10 cellular contexts compared by ENCODE assay signal in the genomic region with DNA sequence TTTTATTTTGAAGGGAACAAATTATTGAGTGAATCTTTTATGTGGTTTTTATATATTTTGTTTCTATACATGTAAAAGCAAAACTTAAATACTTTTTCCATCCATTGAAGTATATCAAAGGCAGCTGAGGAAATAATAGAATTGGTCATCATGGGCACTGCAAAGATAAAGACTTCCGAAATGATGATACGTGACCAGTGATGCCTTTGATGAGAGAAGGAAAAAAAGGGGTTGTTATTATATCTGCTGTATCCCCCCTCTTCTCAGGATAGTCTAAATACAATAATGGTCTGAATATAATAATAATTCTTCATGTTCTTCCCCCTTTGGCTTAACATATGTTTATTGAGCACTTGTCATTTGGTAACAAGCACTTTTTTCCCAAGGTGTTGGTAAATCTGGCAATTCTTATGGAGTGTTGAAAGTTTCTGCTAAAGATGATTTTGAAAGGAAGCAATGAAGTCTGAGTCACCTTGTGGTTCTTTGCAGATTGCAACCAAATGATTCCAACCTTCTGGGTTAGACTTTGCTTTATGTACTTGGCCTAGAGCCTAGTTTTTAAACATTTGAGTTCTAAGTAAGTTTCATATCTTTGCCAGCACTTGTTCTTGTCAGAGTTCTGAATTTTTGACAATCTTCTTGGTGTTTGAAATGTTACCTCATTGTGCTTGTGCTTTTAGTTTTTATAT.
DNase-seq lines count a peak whose midpoint lies in the region; ATAC-seq and TF ChIP-seq lines count a peak whose summit lies in the region.
"Had no signal": no experiment of that assay in that cellular context is flagged by ENCODE, and none has a peak within 500 bp of the region (broad histone marks: within the 10 kb centered on the region; RNA-seq: fewer than 3 reads in every experiment).

No MANE protein-coding gene starts in this region.

- no peak for TF ChIP-seq RAD21 in IMR-90 (IDR thresholded peaks at IDR 0.05; ENCODE audit: low read length)

- POLR2A ChIA-PET in IMR-90 (lab: Charles Lee; ENCODE audit: unreplicated experiment), result no interaction called here

- no peak overlapping the region for H3K18ac ChIP-seq in IMR-90 (ENCODE audit: low read depth, low read length)

- no peak overlapping the region for H2AK5ac ChIP-seq in IMR-90 (ENCODE audit: low read depth, low read length)

- no peak overlapping the region for H4K8ac ChIP-seq in IMR-90 (ENCODE audit: low read depth in 2 of 2, low read length in 2 of 2)

- ATAC-seq in IMR-90 (ENCODE audit: low read depth), result peak; percentile 59
- peak; percentile 46 to 63 (median 55) for ATAC-seq in right lobe of liver
- no peak for ATAC-seq in body of pancreas
- no peak for ATAC-seq in GM18517 (IDR thresholded peaks at IDR 0.05; ENCODE audit: unreplicated experiment)

- H4K91ac ChIP-seq in IMR-90 (ENCODE audit: insufficient read depth, low read depth, low read length), result no peak overlapping the region

- no peak overlapping the region for H3K4ac ChIP-seq in IMR-90 (ENCODE audit: low read depth, low read length)

- no peak overlapping the region; the same call in 1 of the 2 replicates for H3K4me2 ChIP-seq in IMR-90 (ENCODE audit: low read depth, low read length)

- 0 out of 2 replicates have a peak, but pooled peaks have one; percentile 12 for TF ChIP-seq CTCF in IMR-90 (conservative IDR thresholded peaks at IDR 0.05; ENCODE audit: low read depth, low read length)
- peak; percentile 13 for TF ChIP-seq CTCF in brain microvascular endothelial cell (IDR thresholded peaks at IDR 0.05; ENCODE audit: low read depth, low read length, missing control alignments)
- TF ChIP-seq CTCF in right lobe of liver (IDR thresholded peaks at IDR 0.05), result peak in 1 of 4 donors; percentile 16
- peak in 2 of 7 experiments; percentile 26 to 33 for TF ChIP-seq CTCF in body of pancreas (IDR thresholded peaks at IDR 0.05)

- dilution Hi-C loops in IMR-90 (cut with HindIII; ENCODE audit: low sequenced_read_pairs, unreplicated experiment), result no loop called here

- H3K9me3 ChIP-seq in IMR-90 (ENCODE audit: control insufficient read depth, insufficient read depth, low read length) (no peaks in the 10 kb centered on the region), right lobe of liver (no peaks in the 10 kb centered on the region), body of pancreas (no peaks in the 10 kb centered on the region)

- no CpG with 5 or more reads among the region's 2 CpGs for WGBS in IMR-90 (ENCODE audit: extremely low coverage in 2 of 2, insufficient read length in 1 of 2), 2 experiments
- WGBS in right lobe of liver (ENCODE audit: insufficient coverage, low coverage, low lambda C conversion rate, missing lambda C conversion rate), result 86% methylated on average over 2 of the region's 2 CpGs
- WGBS in body of pancreas, 2 donors, result 91 to 93% methylated on average over 2 of the region's 2 CpGs

- H3K56ac ChIP-seq in IMR-90 (ENCODE audit: extremely low read depth, insufficient read depth, low read length), result no peak overlapping the region

- no peaks in the 10 kb centered on the region for H3K27me3 ChIP-seq in IMR-90 (ENCODE audit: control insufficient read depth, insufficient read depth, low read length)
- no peaks in the 10 kb centered on the region for H3K27me3 ChIP-seq in brain microvascular endothelial cell (replicated peaks)
- H3K27me3 ChIP-seq in right lobe of liver, result no peaks in the 10 kb centered on the region
- H3K27me3 ChIP-seq in body of pancreas, result no peaks in the 10 kb centered on the region

- no peak overlapping the region for H2AK9ac ChIP-seq in IMR-90 (replicated peaks; ENCODE audit: low read depth, low read length, poor library complexity)

- peaks cover 11% of the 10 kb centered on the region; the same call in 1 of the 2 replicates for H4K20me1 ChIP-seq in IMR-90 (ENCODE audit: insufficient read depth, low read length)

- no peak overlapping the region for H3K27ac ChIP-seq in IMR-90 (ENCODE audit: insufficient read depth, low read length)
- H3K27ac ChIP-seq in brain microvascular endothelial cell, result no peak overlapping the region
- no peak overlapping the region for H3K27ac ChIP-seq in right lobe of liver
- no peak overlapping the region for H3K27ac ChIP-seq in body of pancreas

- no peaks in the 10 kb centered on the region for H3K9me1 ChIP-seq in IMR-90 (ENCODE audit: insufficient read depth, low read length)

- TF ChIP-seq POLR2A in IMR-90 (IDR thresholded peaks at IDR 0.05; ENCODE audit: low read depth, low read length), result no peak
- TF ChIP-seq POLR2A in right lobe of liver (IDR thresholded peaks at IDR 0.05), result no peak
- TF ChIP-seq POLR2A in body of pancreas (IDR thresholded peaks at IDR 0.05), result no peak

- H3K36me3 ChIP-seq in IMR-90 (ENCODE audit: control insufficient read depth, insufficient read depth, low read length) (peaks cover 13% of the 10 kb centered on the region), brain microvascular endothelial cell (replicated peaks) (peaks cover 3% of the 10 kb centered on the region), right lobe of liver (peaks cover 0 to 32% (median 2%) of the 10 kb centered on the region in 4 donors), body of pancreas (replicated peaks in 1 of 2; ENCODE audit: insufficient read depth in 1 of 2, low read depth in 2 of 2) (no peaks in the 10 kb centered on the region)

- no peak overlapping the region for H2BK20ac ChIP-seq in IMR-90 (ENCODE audit: low read depth, low read length)

- H3K4me1 ChIP-seq in IMR-90 (ENCODE audit: control insufficient read depth, insufficient read depth, low read length) (peaks cover 3% of the 10 kb centered on the region; the same call in 1 of the 2 replicates), right lobe of liver (peaks cover 0 to 20% (median 0%) of the 10 kb centered on the region in 4 donors), body of pancreas (no peaks in the 10 kb centered on the region)

- peak; percentile 84 for DNase-seq in EH (ENCODE audit: low read depth)
- DNase-seq in IMR-90, result peak; percentile 92
- DNase-seq in brain microvascular endothelial cell, result peak; percentile 57
- DNase-seq in right lobe of liver, result no peak
- no peak for DNase-seq in NCI-H345 treated with DMSO at 0.1 percent for 48 hours (lab: John Stamatoyannopoulos, UW; ENCODE audit: unreplicated experiment)
- DNase-seq in body of pancreas, result no peak
- DNase-seq in DMS153 (lab: John Stamatoyannopoulos, UW), result no peak
- DNase-seq: activated naive CD4-positive, alpha-beta T cell treated with Interleukin-2 at 50 U/mL for 16 hours; nucleus accumbens had no signal

- H3K14ac ChIP-seq in IMR-90 (replicated peaks; ENCODE audit: low read depth, low read length), result no peak overlapping the region

- CTCF ChIA-PET in IMR-90 (lab: Yijun Ruan, JAX), result no interaction called here

- in situ Hi-C loops in IMR-90 (cut with MboI; ENCODE audit: low sequenced_read_pairs) (no loop called here), brain microvascular endothelial cell (cut with HindIII; ENCODE audit: low pct_ligation_motif_present, low sequenced_read_pairs) (no loop called here)

- H3K79me1 ChIP-seq in IMR-90 (ENCODE audit: low read depth in 1 of 2, low read length in 2 of 2), result peaks cover 0 to 10% of the 10 kb centered on the region in 2 experiments; a peak in 1 of 4 replicates

- H2AFZ ChIP-seq in IMR-90 (replicated peaks; ENCODE audit: low read length, poor library complexity), result no peak overlapping the region

- H3K4me3 ChIP-seq in IMR-90 (ENCODE audit: insufficient read depth, low read depth, low read length) (no peak overlapping the region), brain microvascular endothelial cell (ENCODE audit: low read depth, low read length) (no peak overlapping the region), right lobe of liver (no peak overlapping the region), body of pancreas (no peak overlapping the region)

- no peak overlapping the region for H2BK15ac ChIP-seq in IMR-90 (ENCODE audit: low read depth, low read length)

- H3K23ac ChIP-seq in IMR-90 (ENCODE audit: low read depth, low read length), result no peak overlapping the region

- H2BK5ac ChIP-seq in IMR-90 (ENCODE audit: low read depth, low read length, poor library complexity, severe bottlenecking), result peak overlapping the region; percentile 15

- no peak overlapping the region for H4K5ac ChIP-seq in IMR-90 (ENCODE audit: low read depth, low read length)

- intact Hi-C loops in IMR-90 (cut with micrococcal nuclease) (no loop called here), right lobe of liver (cut with DNase I) (no loop called here), body of pancreas (cut with DNase I) (loop anchor here (10.0 kb wide), 1 partner anchor 59 kb away; no protein-coding TSS in a partner anchor)

- BruUV-seq in IMR-90 (replicated peaks; lab: Mats Ljungman, UMichigan), result no TSS peak

- no peak overlapping the region for H2BK120ac ChIP-seq in IMR-90 (ENCODE audit: low read depth, low read length)

- no peak overlapping the region for H3K9ac ChIP-seq in IMR-90 (ENCODE audit: low read depth, low read length)

TF ChIP-seq in IMR-90, 13 proteins besides CTCF, POLR2A, EP300 and RAD21:
- TF ChIP-seq RCOR1 (IDR thresholded peaks at IDR 0.05; ENCODE audit: insufficient replicate concordance, low read length) (no peak), USF2 (IDR thresholded peaks at IDR 0.05; ENCODE audit: low read depth, low read length) (no peak), CEBPB (IDR thresholded peaks at IDR 0.05; ENCODE audit: low read depth, low read length) (peak; percentile 77), FOS (IDR thresholded peaks at IDR 0.05; ENCODE audit: low read depth, low read length) (peak; percentile 63; the same call in 1 of the 2 replicates), SMC3 (IDR thresholded peaks at IDR 0.05; ENCODE audit: low read depth, low read length) (no peak), NFE2L2 (IDR thresholded peaks at IDR 0.05; ENCODE audit: low read depth, low read length) (no peak), CHD1 (IDR thresholded peaks at IDR 0.05; ENCODE audit: low read depth, low read length) (no peak)
TF ChIP-seq in IMR-90: peak in this region for 2.

Comparison
In these comparisons a context has a peak if more than half of its experiments do, and no peak if none do; other contexts are left out.
1. DNase-seq: peak in EH (single experiment), IMR-90 (single experiment) and brain microvascular endothelial cell (single experiment); none in right lobe of liver (0 of 3), NCI-H345 treated with DMSO at 0.1 percent for 48 hours (single experiment), body of pancreas (0 of 4) and DMS153 (single experiment).
2. ATAC-seq: peak in IMR-90 (single experiment) and right lobe of liver (4 of 4); none in body of pancreas (single experiment) and GM18517 (single experiment).